In genomic region chr12:49895773-49896172, GRCh38 we compare ENCODE assay signal across 1 cellular context.
A peak's percentile ranks its signal among the peaks of the same experiment; 100 is the strongest.
TF ChIP-seq lines count a peak whose summit lies in the region.

No MANE protein-coding gene starts in this region.

TF ChIP-seq in WTC11, 78 proteins besides CTCF, POLR2A, EP300 and RAD21:
- TF ChIP-seq USF2 (CRISPR knock-in tag; IDR thresholded peaks at IDR 0.05) (0 out of 2 replicates have a peak, but pooled peaks have one; percentile 10), ZNF512 (CRISPR knock-in tag; IDR thresholded peaks at IDR 0.05; ENCODE audit: borderline replicate concordance) (no peak), ZSCAN18 (CRISPR knock-in tag; IDR thresholded peaks at IDR 0.05) (no peak), HMGA2 (CRISPR knock-in tag; IDR thresholded peaks at IDR 0.05) (no peak), E2F5 (CRISPR knock-in tag; IDR thresholded peaks at IDR 0.05) (no peak), CBFB (CRISPR knock-in tag; IDR thresholded peaks at IDR 0.05; ENCODE audit: low read depth) (no peak), PREB (CRISPR knock-in tag; IDR thresholded peaks at IDR 0.05; ENCODE audit: borderline replicate concordance) (no peak), ETV6 (CRISPR knock-in tag; IDR thresholded peaks at IDR 0.05) (no peak), CDX4 (CRISPR knock-in tag; IDR thresholded peaks at IDR 0.05; ENCODE audit: borderline replicate concordance) (no peak)
